ENCODE assay signal across 1 cellular context in genomic region chr6:138084904-138085838, GRCh38.
TF ChIP-seq lines count a peak whose summit lies in the region.

No MANE protein-coding gene starts in this region.

TF ChIP-seq in HepG2, 621 proteins besides CTCF, POLR2A, EP300 and RAD21 (continued from another document and continues in another):
- TF ChIP-seq GFI1 (CRISPR knock-in tag; IDR thresholded peaks at IDR 0.05; ENCODE audit: borderline replicate concordance) (peak; percentile 73; the same call in 1 of the 2 replicates), ZNF652 (CRISPR knock-in tag; IDR thresholded peaks at IDR 0.05; ENCODE audit: borderline replicate concordance, low read depth) (no peak; the same call in 1 of the 2 replicates), TAF1 (CRISPR knock-in tag; IDR thresholded peaks at IDR 0.05) (no peak), PTBP1 (IDR thresholded peaks at IDR 0.05; ENCODE audit: low read depth, low read length, poor library complexity, severe bottlenecking) (no peak), ZNF556 (CRISPR knock-in tag; IDR thresholded peaks at IDR 0.05; ENCODE audit: borderline replicate concordance) (peak; percentile 83; the same call in 1 of the 2 replicates), IRF9 (CRISPR knock-in tag; IDR thresholded peaks at IDR 0.05; ENCODE audit: borderline replicate concordance) (no peak), ISL2 (CRISPR knock-in tag; IDR thresholded peaks at IDR 0.05) (no peak), ARID2 (CRISPR knock-in tag; IDR thresholded peaks at IDR 0.05; ENCODE audit: borderline replicate concordance) (no peak), ZFP36L1 (CRISPR knock-in tag; IDR thresholded peaks at IDR 0.05) (no peak), ZBTB2 (CRISPR knock-in tag; IDR thresholded peaks at IDR 0.05; ENCODE audit: low read depth) (no peak), PHB2 (IDR thresholded peaks at IDR 0.05; ENCODE audit: partially characterized antibody) (no peak), ZNF780A (CRISPR knock-in tag; IDR thresholded peaks at IDR 0.05) (no peak), ZNF460 (CRISPR knock-in tag; IDR thresholded peaks at IDR 0.05; ENCODE audit: borderline replicate concordance) (peak; percentile 68; the same call in 1 of the 2 replicates), CREB1 (IDR thresholded peaks at IDR 0.05) (peak; percentile 16; the same call in 1 of the 2 replicates), CREB1 (CRISPR knock-in tag; IDR thresholded peaks at IDR 0.05) (peak; percentile 66; the same call in 1 of the 2 replicates), ARID4A (CRISPR knock-in tag; IDR thresholded peaks at IDR 0.05; ENCODE audit: borderline replicate concordance) (peak; percentile 70; the same call in 1 of the 2 replicates), ZBTB7A (CRISPR knock-in tag; IDR thresholded peaks at IDR 0.05) (no peak), ONECUT2 (CRISPR knock-in tag; IDR thresholded peaks at IDR 0.05) (no peak), EZH2 (conservative IDR thresholded peaks at IDR 0.05; ENCODE audit: low read depth, low read length) (no peak), CSRNP1 (CRISPR knock-in tag; IDR thresholded peaks at IDR 0.05) (no peak), DBP (CRISPR knock-in tag; IDR thresholded peaks at IDR 0.05; ENCODE audit: not compliant biosample characterization) (no peak), GTF2F1 (IDR thresholded peaks at IDR 0.05; ENCODE audit: low read length) (no peak), ATF3 (CRISPR knock-in tag; IDR thresholded peaks at IDR 0.05) (no peak), ATAD3A (CRISPR knock-in tag; IDR thresholded peaks at IDR 0.05) (no peak), FOXK1 (CRISPR knock-in tag; IDR thresholded peaks at IDR 0.05; ENCODE audit: borderline replicate concordance, low read depth) (peak; percentile 95), FOXC1 (CRISPR knock-in tag; IDR thresholded peaks at IDR 0.05; ENCODE audit: borderline replicate concordance) (0 out of 2 replicates have a peak, but pooled peaks have one; percentile 54), ZBTB3 (CRISPR knock-in tag; IDR thresholded peaks at IDR 0.05; ENCODE audit: borderline replicate concordance, low read depth) (peak; percentile 39; the same call in 1 of the 2 replicates), ZXDC (CRISPR knock-in tag; IDR thresholded peaks at IDR 0.05) (no peak), ZNF770 (CRISPR knock-in tag; IDR thresholded peaks at IDR 0.05) (no peak), ZFYVE20 (CRISPR knock-in tag; IDR thresholded peaks at IDR 0.05; ENCODE audit: borderline replicate concordance, low read depth) (no peak), GPBP1L1 (CRISPR knock-in tag; IDR thresholded peaks at IDR 0.05) (no peak), PAXIP1 (CRISPR knock-in tag; conservative IDR thresholded peaks at IDR 0.05) (peak; percentile 94), ZBTB20 (CRISPR knock-in tag; IDR thresholded peaks at IDR 0.05; ENCODE audit: borderline replicate concordance, low read depth) (peak; percentile 82; the same call in 1 of the 2 replicates), FOSL2 (CRISPR knock-in tag; IDR thresholded peaks at IDR 0.05) (peak; percentile 91), ZNF781 (CRISPR knock-in tag; IDR thresholded peaks at IDR 0.05; ENCODE audit: borderline replicate concordance, not compliant biosample characterization) (no peak)
